Comparison of ENCODE assay signal across 8 cellular contexts in genomic region chr12:6953417-6954315, GRCh38. TPM values are rescaled to one million over a fixed set of nuclear protein-coding genes. Genes with fewer than 3 reads are reported as not detected.
DNase-seq lines count a peak whose midpoint lies in the region; ATAC-seq and TF ChIP-seq lines count a peak whose summit lies in the region.

No MANE protein-coding gene starts in this region.

- peaks cover 39% of the 10 kb centered on the region for H3K36me3 ChIP-seq in CD8-positive, alpha-beta T cell (ENCODE audit: insufficient read depth, low read length)
- H3K36me3 ChIP-seq in Karpas-422 (ENCODE audit: insufficient read depth, low read length): peaks cover 32% of the 10 kb centered on the region
- H3K36me3 ChIP-seq in spleen: peaks cover 0 to 69% (median 38%) of the 10 kb centered on the region in 6 donors

- H3K9ac ChIP-seq in Karpas-422 (ENCODE audit: low read length): peak overlapping the region; percentile 100

- POLR2A ChIA-PET in CD8-positive, alpha-beta T cell (lab: Charles Lee): interaction anchor here (1.2 to 13.4 kb wide), 5 partner anchors 6 to 15 kb away, joined by 3 to 642 read pairs (median 27); partner anchors contain the start of genes C12orf57, PTPN6 and RNU7-1

- H3K27me3 ChIP-seq in CD8-positive, alpha-beta T cell (ENCODE audit: insufficient read depth, low read length): no peaks in the 10 kb centered on the region
- H3K27me3 ChIP-seq in Karpas-422 (ENCODE audit: low read length) (no peaks in the 10 kb centered on the region), spleen (replicated peaks in 1 of 7) (no peaks in the 10 kb centered on the region)

- CTCF ChIA-PET in CD8-positive, alpha-beta T cell (lab: Charles Lee): interaction anchor here (0.8 to 13.3 kb wide), 9 partner anchors 6 to 155 kb away, joined by 3 to 531 read pairs (median 5); partner anchors contain the start of genes C12orf57, C1RL, PTPN6 and RNU7-1

- peak; percentile 20 to 58 (median 28) for TF ChIP-seq POLR2A in spleen (IDR thresholded peaks at IDR 0.05)

- DNase-seq in CD8-positive, alpha-beta T cell: peak in 6 of 7 experiments; percentile 69 to 85 (median 77)
- peak; percentile 95 for DNase-seq in Karpas-422
- peak; percentile 75 for DNase-seq in activated CD8-positive, alpha-beta memory T cell treated with anti-CD3 and anti-CD28 coated beads, Interleukin-2, amount 50 U/mL, for 1 hour (ENCODE audit: extremely low read depth)
- peak; percentile 22 for DNase-seq in fibroblast of villous mesenchyme (ENCODE audit: low read depth)
- DNase-seq in spleen: peak; percentile 94
- no peak for DNase-seq in DMS79 (lab: John Stamatoyannopoulos, UW)
- DNase-seq in NCI-H510A treated with DMSO at 0.1 percent for 48 hours (lab: John Stamatoyannopoulos, UW): no peak

- TF ChIP-seq CTCF in CD8-positive, alpha-beta T cell (IDR thresholded peaks at IDR 0.05): no peak
- TF ChIP-seq CTCF in fibroblast of villous mesenchyme (IDR thresholded peaks at IDR 0.05; ENCODE audit: insufficient read depth, low read depth, low read length) (no peak), spleen (IDR thresholded peaks at IDR 0.05 in 8 of 11, conservative IDR thresholded peaks at IDR 0.05 in 3 of 11) (peak in 2 of 11 experiments; percentile 12 to 33)

- peaks cover 81% of the 10 kb centered on the region for H3K4me1 Mint-ChIP-seq in CD8-positive, alpha-beta T cell (ENCODE audit: low read depth)

- H3K27me3 Mint-ChIP-seq in CD8-positive, alpha-beta T cell (ENCODE audit: low read depth): no peaks in the 10 kb centered on the region

- intact Hi-C loops in CD8-positive, alpha-beta T cell (cut with DNase I, micrococcal nuclease): loop anchor here (1.0 to 10.0 kb wide), 5 partner anchors 8 to 419 kb away; partner anchors contain the start of genes CHD4 (in 2 of the 2), C12orf57 (in 1 of the 2) and GAPDH (in 1 of the 2)
- intact Hi-C loops in spleen (cut with DNase I; ENCODE audit: low total_unique reads): no loop called here

- H3K9me3 Mint-ChIP-seq in CD8-positive, alpha-beta T cell: no peaks in the 10 kb centered on the region

- H3K4me3 ChIP-seq in CD8-positive, alpha-beta T cell (ENCODE audit: low read depth, low read length): peak overlapping the region; percentile 95
- peak overlapping the region; percentile 96 for H3K4me3 ChIP-seq in Karpas-422 (ENCODE audit: low read length)
- no peak overlapping the region for H3K4me3 ChIP-seq in fibroblast of villous mesenchyme (ENCODE audit: low read depth, low read length)
- H3K4me3 ChIP-seq in spleen: peak overlapping the region; percentile 64 to 98 (median 89)

- 12 to 32% (median 18%) methylated on average over 22 to 24 of the region's 24 CpGs for WGBS in spleen, 5 donors

- H3K36me3 Mint-ChIP-seq in CD8-positive, alpha-beta T cell: peaks cover 64% of the 10 kb centered on the region

- H3K4me3 Mint-ChIP-seq in CD8-positive, alpha-beta T cell: peak overlapping the region; percentile 99

- peaks cover 24% of the 10 kb centered on the region; the same call in 1 of the 2 replicates for H4K20me1 ChIP-seq in Karpas-422 (ENCODE audit: insufficient read depth, low read depth, low read length)

- H3K9me2 ChIP-seq in Karpas-422 (replicated peaks; ENCODE audit: insufficient read depth, low read length): no peaks in the 10 kb centered on the region

- H3K27ac Mint-ChIP-seq in CD8-positive, alpha-beta T cell: peak overlapping the region; percentile 100

- H3K79me2 ChIP-seq in Karpas-422 (ENCODE audit: low read length): peaks cover 29% of the 10 kb centered on the region

- ATAC-seq in CD8-positive, alpha-beta T cell: peak; percentile 27
- ATAC-seq in GM21447 (IDR thresholded peaks at IDR 0.05; ENCODE audit: unreplicated experiment): peak; percentile 44

- peaks cover 70% of the 10 kb centered on the region for H3K4me1 ChIP-seq in CD8-positive, alpha-beta T cell (ENCODE audit: insufficient read depth, low read length)
- H3K4me1 ChIP-seq in Karpas-422 (ENCODE audit: low read length) (peaks cover 86% of the 10 kb centered on the region), spleen (peaks cover 58 to 92% (median 84%) of the 10 kb centered on the region in 6 donors)

- no peaks in the 10 kb centered on the region for H3K9me3 ChIP-seq in CD8-positive, alpha-beta T cell (ENCODE audit: low read length)
- H3K9me3 ChIP-seq in Karpas-422 (ENCODE audit: low read length) (no peaks in the 10 kb centered on the region), spleen (no peaks in the 10 kb centered on the region)

- H2AFZ ChIP-seq in Karpas-422 (ENCODE audit: low read length): no peak overlapping the region

- H3K4me2 ChIP-seq in Karpas-422 (ENCODE audit: low read depth, low read length, poor library complexity, severe bottlenecking): peak overlapping the region; percentile 83

- H3K27ac ChIP-seq in CD8-positive, alpha-beta T cell (ENCODE audit: low read depth, low read length): peak overlapping the region; percentile 72
- peak overlapping the region; percentile 97 for H3K27ac ChIP-seq in Karpas-422 (ENCODE audit: low read length)
- H3K27ac ChIP-seq in spleen: peak overlapping the region; percentile 87 to 99 (median 96)

RNA-seq across cellular contexts. Expression of gene PTPN6, which starts 2.5 kb away (rescaled TPM):
- 10 to 100 TPM; 63.2 to 63.9 TPM for total RNA-seq in CD8-positive, alpha-beta T cell
- 411 and 673 TPM in 2 replicates for total RNA-seq in Karpas-422 (2014; rRNA removed; shearing (Covaris generic); ENCODE audit: low replicate concordance)
- not detected in 2 replicates for total RNA-seq in fibroblast of villous mesenchyme
- total RNA-seq in spleen: 100 to 1,000 TPM; 314 to 431 (median 423) TPM
- polyA plus RNA-seq in spleen: 100 to 1,000 TPM; 398 to 713 (median 604) TPM

RNA-seq across cellular contexts. Expression of gene C12orf57, which starts 9.8 kb away (rescaled TPM):
- total RNA-seq in CD8-positive, alpha-beta T cell: 100 to 1,000 TPM; 328 to 356 TPM
- 264 and 402 TPM in 2 replicates for total RNA-seq in Karpas-422 (2014; rRNA removed; shearing (Covaris generic); ENCODE audit: low replicate concordance)
- 94.7 and 96.7 TPM in 2 replicates for total RNA-seq in fibroblast of villous mesenchyme
- total RNA-seq in spleen: 100 to 1,000 TPM in 6 of 7 donors, 10 to 100 TPM in 1; 79.2 to 364 (median 116) TPM
- 100 to 1,000 TPM; 181 to 323 (median 242) TPM for polyA plus RNA-seq in spleen

RNA-seq across cellular contexts. Expression of gene RNU7-1, which starts 10.1 kb away (rescaled TPM):
- total RNA-seq in CD8-positive, alpha-beta T cell: not detected
- total RNA-seq in Karpas-422 (2014; rRNA removed; shearing (Covaris generic); ENCODE audit: low replicate concordance): not detected in 2 replicates
- total RNA-seq in fibroblast of villous mesenchyme: not detected in 2 replicates
- total RNA-seq in spleen: not detected
- polyA plus RNA-seq in spleen: not detected

RNA-seq across cellular contexts. Expression of gene PHB2, which starts 16.8 kb away (rescaled TPM):
- 100 to 1,000 TPM; 145 to 148 TPM for total RNA-seq in CD8-positive, alpha-beta T cell
- 353 and 644 TPM in 2 replicates for total RNA-seq in Karpas-422 (2014; rRNA removed; shearing (Covaris generic); ENCODE audit: low replicate concordance)
- 143 and 155 TPM in 2 replicates for total RNA-seq in fibroblast of villous mesenchyme
- total RNA-seq in spleen: 100 to 1,000 TPM; 127 to 143 (median 133) TPM
- polyA plus RNA-seq in spleen: 100 to 1,000 TPM; 166 to 199 (median 177) TPM

RNA-seq across cellular contexts. Expression of gene EMG1, which starts 17.0 kb away (rescaled TPM):
- 10 to 100 TPM; 42.8 to 43.2 TPM for total RNA-seq in CD8-positive, alpha-beta T cell
- total RNA-seq in Karpas-422 (2014; rRNA removed; shearing (Covaris generic); ENCODE audit: low replicate concordance): 56.6 and 71.1 TPM in 2 replicates
- total RNA-seq in fibroblast of villous mesenchyme (32.9 and 44.9 TPM in 2 replicates), spleen (10 to 100 TPM; 19.9 to 56.3 (median 44.0) TPM)
- polyA plus RNA-seq in spleen: 10 to 100 TPM; 23.6 to 38.3 (median 37.1) TPM

Comparison
In these comparisons a context has a peak if more than half of its experiments do, and no peak if none do; other contexts are left out.
1. DNase-seq: peak in CD8-positive, alpha-beta T cell (6 of 7), Karpas-422 (single experiment), activated CD8-positive, alpha-beta memory T cell treated with anti-CD3 and anti-CD28 coated beads, Interleukin-2, amount 50 U/mL, for 1 hour (single experiment), fibroblast of villous mesenchyme (single experiment) and spleen (single experiment); none in DMS79 (single experiment) and NCI-H510A treated with DMSO at 0.1 percent for 48 hours (single experiment).
2. RNA of gene PTPN6, which starts 2.5 kb away (total RNA-seq): 314 to 431 TPM in spleen, 411 to 673 TPM in Karpas-422 and 63.2 to 63.9 TPM in CD8-positive, alpha-beta T cell; not detected in fibroblast of villous mesenchyme; every median in the first group is over 10 times any median in the second.
3. Peak in every context shown above with its lines, with median percentiles within 50 percentile points of each other: H3K27ac ChIP-seq.